Comparison of ENCODE assay signal across 18 cellular contexts in the genomic region with DNA sequence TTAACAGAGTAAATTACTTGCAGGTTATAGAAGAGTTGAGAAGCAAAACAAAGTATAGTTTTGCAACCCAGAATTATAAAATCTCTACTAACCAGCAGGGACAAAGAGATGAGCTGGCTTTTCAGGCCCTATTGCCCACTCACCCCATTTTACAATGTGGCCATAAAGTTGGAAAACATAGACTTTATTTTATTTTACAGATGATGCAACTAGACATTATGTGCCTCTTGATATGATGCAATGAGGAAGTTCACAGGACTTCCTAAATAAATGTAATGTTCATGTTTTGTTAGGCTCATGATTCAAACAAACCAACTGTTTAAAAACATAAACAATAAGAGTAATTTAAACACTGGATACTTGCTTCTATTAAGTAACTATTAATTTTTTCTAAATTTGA.
DNase-seq lines count a peak whose midpoint lies in the region; ATAC-seq and TF ChIP-seq lines count a peak whose summit lies in the region.
"Had no signal": no experiment of that assay in that cellular context is flagged by ENCODE, and none has a peak within 500 bp of the region (broad histone marks: within the 10 kb centered on the region; RNA-seq: fewer than 3 reads in every experiment).

No MANE protein-coding gene starts in this region.

- H3K27me3 Mint-ChIP-seq in activated B cell treated with CpG ODN at 0.5 μM for 24 hours: no peaks in the 10 kb centered on the region

- peaks cover 10% of the 10 kb centered on the region for H3K9me3 Mint-ChIP-seq in activated B cell treated with CpG ODN at 0.5 μM for 24 hours
- H3K9me3 Mint-ChIP-seq: H9, T-cell had no signal

- POLR2A ChIA-PET in activated B cell treated with CpG ODN at 0.5 μM for 24 hours (lab: Charles Lee): no interaction called here

- no peak overlapping the region for H3K4me3 Mint-ChIP-seq in activated B cell treated with CpG ODN at 0.5 μM for 24 hours
- H3K4me3 Mint-ChIP-seq: activated CD8-positive, alpha-beta memory T cell treated with anti-CD3 and anti-CD28 coated beads, Interleukin-2, amount 10 ng/mL, durations not matched to agents 7 days and 5 days; H9; neural crest cell; T-cell had no signal

- intact Hi-C loops in activated B cell treated with CpG ODN at 0.5 μM for 24 hours (cut with micrococcal nuclease): no loop called here

- no peak for TF ChIP-seq CTCF in AG10803 (conservative IDR thresholded peaks at IDR 0.05; ENCODE audit: low read length)
- TF ChIP-seq CTCF in activated B cell treated with CpG ODN at 0.5 μM for 24 hours (IDR thresholded peaks at IDR 0.05): no peak
- TF ChIP-seq CTCF in foreskin fibroblast (IDR thresholded peaks at IDR 0.05; ENCODE audit: low read depth, low read length): no peak

- ATAC-seq in activated B cell treated with CpG ODN at 0.5 μM for 24 hours (ENCODE audit: low read depth) (no peak), HG02759 (IDR thresholded peaks at IDR 0.05; ENCODE audit: unreplicated experiment) (no peak), GM18907 (IDR thresholded peaks at IDR 0.05; ENCODE audit: unreplicated experiment) (no peak)
- ATAC-seq: activated CD4-positive, CD25-positive, alpha-beta regulatory T cell treated with anti-CD3 and anti-CD28 coated beads, Interleukin-2, amount 50 U/mL, for 24 hours; activated CD8-positive, alpha-beta memory T cell treated with anti-CD3 and anti-CD28 coated beads, Interleukin-2, amount 10 ng/mL, durations not matched to agents 7 days and 5 days; T-cell had no signal

- peaks cover 55% of the 10 kb centered on the region for H3K4me1 Mint-ChIP-seq in activated B cell treated with CpG ODN at 0.5 μM for 24 hours
- H3K4me1 Mint-ChIP-seq: H9, neural crest cell, T-cell had no signal

- peak overlapping the region; percentile 47 for H3K27ac Mint-ChIP-seq in activated B cell treated with CpG ODN at 0.5 μM for 24 hours
- H3K27ac Mint-ChIP-seq: activated CD8-positive, alpha-beta memory T cell treated with anti-CD3 and anti-CD28 coated beads, Interleukin-2, amount 10 ng/mL, durations not matched to agents 7 days and 5 days; H9; T-cell had no signal

- peaks cover 18% of the 10 kb centered on the region for H3K36me3 Mint-ChIP-seq in activated B cell treated with CpG ODN at 0.5 μM for 24 hours (ENCODE audit: low read depth)
- H3K36me3 Mint-ChIP-seq: T-cell had no signal

- H3K4me3 ChIP-seq in AG10803 (ENCODE audit: low read length): no peak overlapping the region
- no peak overlapping the region for H3K4me3 ChIP-seq in foreskin fibroblast (ENCODE audit: low read depth in 1 of 2, low read length in 2 of 2)
- H3K4me3 ChIP-seq: Peyer's patch, right atrium auricular region had no signal

- CTCF ChIA-PET in activated B cell treated with CpG ODN at 0.5 μM for 24 hours (lab: Charles Lee): no interaction called here

- DNase-seq in AG10803 (ENCODE audit: low read depth) (peak; percentile 24), HCEC 1CT (peak; percentile 53), activated B cell treated with CpG ODN at 0.5 μM for 24 hours (no peak), foreskin fibroblast (peak; percentile 24 to 55), NCI-H748 (lab: John Stamatoyannopoulos, UW; ENCODE audit: unreplicated experiment) (no peak)
- no peak for DNase-seq in stimulated activated CD4-positive, alpha-beta T cell treated with anti-CD3 and anti-CD28 coated beads, Interleukin-2, amount 100 ng/mL, for 24 hours
- DNase-seq: activated CD8-positive, alpha-beta memory T cell treated with anti-CD3 and anti-CD28 coated beads, Interleukin-2, amount 10 ng/mL, durations not matched to agents 7 days and 5 days; foreskin melanocyte; H9; NCI-H1694; NCI-H524; Peyer's patch; T-cell had no signal

Comparison
In these comparisons a context has a peak if more than half of its experiments do, and no peak if none do; other contexts are left out.
1. DNase-seq: peak in AG10803 (single experiment), HCEC 1CT (single experiment) and foreskin fibroblast (2 of 2); none in activated B cell treated with CpG ODN at 0.5 μM for 24 hours (single experiment), NCI-H748 (single experiment) and stimulated activated CD4-positive, alpha-beta T cell treated with anti-CD3 and anti-CD28 coated beads, Interleukin-2, amount 100 ng/mL, for 24 hours (0 of 2).